In the genomic region with DNA sequence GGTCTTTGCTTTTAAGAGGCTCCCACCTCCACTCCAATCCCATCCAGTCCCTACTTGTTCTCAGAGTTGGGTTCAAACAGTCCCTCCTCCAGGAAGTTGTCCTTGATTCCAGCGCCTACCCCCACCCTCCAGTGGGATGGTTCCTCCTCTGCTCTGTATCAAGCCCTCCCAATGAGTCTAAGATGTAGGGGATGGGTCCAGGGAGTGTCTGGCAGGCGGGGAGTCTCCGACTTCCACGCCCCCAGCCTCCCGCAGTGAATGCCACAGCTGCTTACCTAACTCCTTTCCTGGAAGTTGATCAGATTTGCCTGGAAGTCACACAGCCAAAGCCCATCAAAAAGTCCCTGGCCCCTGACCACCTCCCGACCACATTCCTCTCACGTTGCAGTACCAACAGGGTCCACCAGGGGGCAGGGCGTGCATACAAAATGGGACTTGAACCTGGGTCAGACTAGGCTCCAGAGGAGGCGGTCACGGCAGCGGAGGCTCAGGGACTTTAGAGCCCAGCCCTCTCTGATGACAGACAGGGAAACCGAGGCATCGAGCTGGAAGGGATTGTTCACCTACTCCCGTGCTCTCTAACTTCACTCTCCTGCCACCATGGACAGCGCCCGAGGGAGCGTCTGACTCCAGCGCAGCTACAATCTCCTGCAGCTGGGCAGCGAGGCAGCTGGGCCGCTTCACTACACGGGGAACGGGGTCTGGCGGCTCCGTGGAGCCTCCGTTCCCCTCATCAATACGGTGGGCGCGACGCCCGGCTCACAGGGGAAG, we compare ENCODE assay signal across 9 cellular contexts. TPM values are rescaled to one million over a fixed set of nuclear protein-coding genes. Genes with fewer than 3 reads are reported as not detected.
DNase-seq lines count a peak whose midpoint lies in the region; ATAC-seq lines count a peak whose summit lies in the region.
"Had no signal": no experiment of that assay in that cellular context is flagged by ENCODE, and none has a peak within 500 bp of the region (broad histone marks: within the 10 kb centered on the region; RNA-seq: fewer than 3 reads in every experiment).

No MANE protein-coding gene starts in this region.

- H3K27me3 Mint-ChIP-seq in activated CD8-positive, alpha-beta memory T cell treated with anti-CD3 and anti-CD28 coated beads, Interleukin-2, amount 10 ng/mL, durations not matched to agents 7 days and 5 days = peaks cover 66% of the 10 kb centered on the region

- DNase-seq in COLO668 (lab: John Stamatoyannopoulos, UW; ENCODE audit: unreplicated experiment) (peak; percentile 82), NCI-H82 (lab: John Stamatoyannopoulos, UW) (peak; percentile 76), epidermal melanocyte (ENCODE audit: insufficient read length, low spot score) (peak; percentile 68), midbrain (lab: John Stamatoyannopoulos, UW) (peak; percentile 43)
- peak; percentile 83 for DNase-seq in activated CD8-positive, alpha-beta memory T cell treated with anti-CD3 and anti-CD28 coated beads, Interleukin-2, amount 10 ng/mL, durations not matched to agents 7 days and 5 days
- DNase-seq in stimulated activated CD8-positive, alpha-beta memory T cell treated with anti-CD3 and anti-CD28 coated beads, Interleukin-2, amount 100 ng/mL, for 48 hours (ENCODE audit: low read depth in 2 of 2) = peak; percentile 64 to 75

- CTCF ChIA-PET in activated CD8-positive, alpha-beta memory T cell treated with anti-CD3 and anti-CD28 coated beads, Interleukin-2, amount 10 ng/mL, durations not matched to agents 7 days and 5 days (lab: Charles Lee) = interaction anchor here (0.7 to 6.5 kb wide), 26 partner anchors 11 to 530 kb away, joined by 3 to 70 read pairs (median 5); a partner anchor contains a TSS

- peaks cover 1% of the 10 kb centered on the region for H3K36me3 Mint-ChIP-seq in activated CD8-positive, alpha-beta memory T cell treated with anti-CD3 and anti-CD28 coated beads, Interleukin-2, amount 10 ng/mL, durations not matched to agents 7 days and 5 days

- H3K9me3 Mint-ChIP-seq in activated CD8-positive, alpha-beta memory T cell treated with anti-CD3 and anti-CD28 coated beads, Interleukin-2, amount 10 ng/mL, durations not matched to agents 7 days and 5 days (ENCODE audit: low read depth) = no peaks in the 10 kb centered on the region
- H3K9me3 Mint-ChIP-seq: T-helper 1 cell treated with Interleukin-12 subunit alpha and Interleukin-12 subunit beta and Interleukin-4 antibody, amounts not matched to agents 30 μg/mL and 1 μg/mL, for 36 hours had no signal

- ATAC-seq in HG02642 (IDR thresholded peaks at IDR 0.05; ENCODE audit: poor library complexity, unreplicated experiment) (peak; percentile 50), GM18520 (IDR thresholded peaks at IDR 0.05; ENCODE audit: unreplicated experiment) (no peak)
- ATAC-seq in activated CD8-positive, alpha-beta memory T cell treated with anti-CD3 and anti-CD28 coated beads, Interleukin-2, amount 10 ng/mL, durations not matched to agents 7 days and 5 days = peak; percentile 74

- peaks cover 34% of the 10 kb centered on the region for H3K4me1 Mint-ChIP-seq in activated CD8-positive, alpha-beta memory T cell treated with anti-CD3 and anti-CD28 coated beads, Interleukin-2, amount 10 ng/mL, durations not matched to agents 7 days and 5 days

- no peak overlapping the region for H3K4me3 Mint-ChIP-seq in activated CD8-positive, alpha-beta memory T cell treated with anti-CD3 and anti-CD28 coated beads, Interleukin-2, amount 10 ng/mL, durations not matched to agents 7 days and 5 days
- H3K4me3 Mint-ChIP-seq: T-helper 1 cell treated with Interleukin-12 subunit alpha and Interleukin-12 subunit beta and Interleukin-4 antibody, amounts not matched to agents 30 μg/mL and 1 μg/mL, for 36 hours had no signal

- no peak overlapping the region for H3K27ac Mint-ChIP-seq in activated CD8-positive, alpha-beta memory T cell treated with anti-CD3 and anti-CD28 coated beads, Interleukin-2, amount 10 ng/mL, durations not matched to agents 7 days and 5 days
- H3K27ac Mint-ChIP-seq: T-helper 1 cell treated with Interleukin-12 subunit alpha and Interleukin-12 subunit beta and Interleukin-4 antibody, amounts not matched to agents 30 μg/mL and 1 μg/mL, for 36 hours had no signal

RNA-seq across cellular contexts. Expression of a gene that starts 25.0 kb away (rescaled TPM):
- total RNA-seq in activated CD8-positive, alpha-beta memory T cell treated with anti-CD3 and anti-CD28 coated beads, Interleukin-2, amount 10 ng/mL, durations not matched to agents 7 days and 5 days = 10 to 100 TPM; 10.3 to 15.3 TPM
